In genomic region chr2:25955036-25955435, GRCh38 we compare ENCODE assay signal across 29 cellular contexts. TPM values are rescaled to one million over a fixed set of nuclear protein-coding genes. Genes with fewer than 3 reads are reported as not detected.
A peak's percentile ranks its signal among the peaks of the same experiment; 100 is the strongest.
DNase-seq lines count a peak whose midpoint lies in the region; ATAC-seq and TF ChIP-seq lines count a peak whose summit lies in the region.
"Had no signal": no experiment of that assay in that cellular context is flagged by ENCODE, and none has a peak within 500 bp of the region (broad histone marks: within the 10 kb centered on the region; RNA-seq: fewer than 3 reads in every experiment).

No MANE protein-coding gene starts in this region.

- peaks cover 6% of the 10 kb centered on the region; the same call in 1 of the 2 replicates for H3K36me3 ChIP-seq in GM23338 (ENCODE audit: insufficient read depth)
- H3K36me3 ChIP-seq: heart right ventricle, thyroid gland had no signal

- H3F3A ChIP-seq in GM23338 (replicated peaks; ENCODE audit: low read depth), result 0 out of 2 replicates have a peak, but pooled peaks cover 5% of the 10 kb centered on the region

- H3K27me3 ChIP-seq in GM23338 (ENCODE audit: insufficient read depth), result no peaks in the 10 kb centered on the region
- H3K27me3 ChIP-seq: heart right ventricle, sigmoid colon, stomach, thyroid gland had no signal

- H3K4me3 Mint-ChIP-seq in GM23338, result no peak overlapping the region
- H3K4me3 Mint-ChIP-seq: activated CD4-positive, alpha-beta memory T cell treated with anti-CD3 and anti-CD28 coated beads, Interleukin-2, amount 10 ng/mL, durations not matched to agents 7 days and 5 days; activated naive CD8-positive, alpha-beta T cell treated with anti-CD3 and anti-CD28 coated beads, Interleukin-2, amount 50 U/mL, for 24 hours; CD14-positive monocyte; central memory CD8-positive, alpha-beta T cell; IgD-negative memory B cell; mesothelial cell of epicardium had no signal

- H3K36me3 Mint-ChIP-seq in GM23338 (ENCODE audit: low read depth), result no peaks in the 10 kb centered on the region; the same call in 1 of the 3 replicates

- peaks cover 5% of the 10 kb centered on the region for H3K4me1 ChIP-seq in GM23338 (ENCODE audit: insufficient read depth)
- H3K4me1 ChIP-seq: psoas muscle had no signal

- H3K27ac ChIP-seq in GM23338 (ENCODE audit: low read depth), result 0 out of 2 replicates have a peak overlapping the region, but pooled peaks have one; percentile 55
- H3K27ac ChIP-seq: psoas muscle, sigmoid colon, stomach, thyroid gland had no signal

- H3K79me2 ChIP-seq in GM23338 (replicated peaks; ENCODE audit: insufficient read depth), result no peaks in the 10 kb centered on the region

- no peaks in the 10 kb centered on the region for H3K9me3 Mint-ChIP-seq in GM23338
- H3K9me3 Mint-ChIP-seq: activated CD4-positive, alpha-beta memory T cell treated with anti-CD3 and anti-CD28 coated beads, Interleukin-2, amount 10 ng/mL, durations not matched to agents 7 days and 5 days; activated naive CD8-positive, alpha-beta T cell treated with anti-CD3 and anti-CD28 coated beads, Interleukin-2, amount 50 U/mL, for 24 hours; central memory CD8-positive, alpha-beta T cell; IgD-negative memory B cell; mesothelial cell of epicardium had no signal

- H3K9me2 ChIP-seq in GM23338 (ENCODE audit: insufficient read depth), result no peaks in the 10 kb centered on the region

- TF ChIP-seq CTCF in GM23338 (conservative IDR thresholded peaks at IDR 0.05; ENCODE audit: low read depth in 2 of 2), result no peak

- no peak overlapping the region for H3K27ac Mint-ChIP-seq in GM23338
- H3K27ac Mint-ChIP-seq: activated CD4-positive, alpha-beta memory T cell treated with anti-CD3 and anti-CD28 coated beads, Interleukin-2, amount 10 ng/mL, durations not matched to agents 7 days and 5 days; activated naive CD8-positive, alpha-beta T cell treated with anti-CD3 and anti-CD28 coated beads, Interleukin-2, amount 50 U/mL, for 24 hours; CD14-positive monocyte; IgD-negative memory B cell; mesothelial cell of epicardium had no signal

- no peak overlapping the region for H3K4me2 ChIP-seq in GM23338

- H4K20me1 ChIP-seq in GM23338 (replicated peaks; ENCODE audit: insufficient read depth), result no peaks in the 10 kb centered on the region

- peaks cover 14% of the 10 kb centered on the region for H3K27me3 Mint-ChIP-seq in GM23338 (ENCODE audit: insufficient read depth, low read depth, poor library complexity)
- H3K27me3 Mint-ChIP-seq: activated CD4-positive, alpha-beta memory T cell treated with anti-CD3 and anti-CD28 coated beads, Interleukin-2, amount 10 ng/mL, durations not matched to agents 7 days and 5 days; activated naive CD8-positive, alpha-beta T cell treated with anti-CD3 and anti-CD28 coated beads, Interleukin-2, amount 50 U/mL, for 24 hours; central memory CD8-positive, alpha-beta T cell; IgD-negative memory B cell had no signal

- H3K4me3 ChIP-seq in GM23338, result no peak overlapping the region
- H3K4me3 ChIP-seq: heart right ventricle, psoas muscle, sigmoid colon, stomach, thyroid gland had no signal

- no peak for ATAC-seq in GM23338
- ATAC-seq in GM19395 (IDR thresholded peaks at IDR 0.05; ENCODE audit: unreplicated experiment), result no peak
- ATAC-seq: esophagus mucosa, psoas muscle had no signal

- peak; percentile 36 for DNase-seq in AG08395 (ENCODE audit: low spot score)
- DNase-seq in GM23338 (ENCODE audit: low spot score), result no peak
- DNase-seq in RKO (ENCODE audit: low spot score), result peak; percentile 38
- peak; percentile 25 for DNase-seq in glomerular visceral epithelial cell (ENCODE audit: extremely low spot score)
- DNase-seq in effector CD4-positive, alpha-beta T cell, result no peak
- no peak for DNase-seq in COLO829 (ENCODE audit: low spot score)
- no peak for DNase-seq in superior temporal gyrus (ENCODE audit: extremely low spot score)
- DNase-seq: activated CD4-positive, alpha-beta memory T cell treated with anti-CD3 and anti-CD28 coated beads, Interleukin-2, amount 10 ng/mL, durations not matched to agents 7 days and 5 days; activated CD4-positive, alpha-beta T cell treated with anti-CD3 and anti-CD28 coated beads for 1 hour; activated CD8-positive, alpha-beta memory T cell treated with anti-CD3 and anti-CD28 coated beads, Interleukin-2, amount 50 U/mL, for 4 hours; activated naive CD4-positive, alpha-beta T cell; activated naive CD8-positive, alpha-beta T cell treated with anti-CD3 and anti-CD28 coated beads, Interleukin-2, amount 50 U/mL, for 24 hours; HCEC 1CT; heart right ventricle; NCI-H1092; NCI-H1694 treated with DMSO at 0.1 percent for 48 hours; NCI-H446 treated with DMSO at 0.1 percent for 48 hours; psoas muscle; SHP77; sigmoid colon; stimulated activated CD4-positive, alpha-beta T cell treated with anti-CD3 and anti-CD28 coated beads, Interleukin-4, amount 100 ng/mL, for 1 hour; stomach; thyroid gland had no signal

- H2AFZ ChIP-seq in GM23338, result no peak overlapping the region

- peaks cover 8% of the 10 kb centered on the region; the same call in 1 of the 3 replicates for H3K4me1 Mint-ChIP-seq in GM23338
- H3K4me1 Mint-ChIP-seq: activated naive CD8-positive, alpha-beta T cell treated with anti-CD3 and anti-CD28 coated beads, Interleukin-2, amount 50 U/mL, for 24 hours; central memory CD8-positive, alpha-beta T cell; IgD-negative memory B cell; mesothelial cell of epicardium had no signal

TF ChIP-seq in GM23338, 12 proteins besides CTCF, POLR2A, EP300 and RAD21 (continues in another document):
- no peak for TF ChIP-seq ZNF462 (CRISPR knock-in tag; IDR thresholded peaks at IDR 0.05)
- TF ChIP-seq ZNF114 (CRISPR knock-in tag; IDR thresholded peaks at IDR 0.05), result no peak
- no peak for TF ChIP-seq CREB1 (CRISPR knock-in tag; IDR thresholded peaks at IDR 0.05; ENCODE audit: low read depth)
- TF ChIP-seq EZH2phosphoT487 (IDR thresholded peaks at IDR 0.05; ENCODE audit: unreplicated experiment), result no peak

RNA-seq across cellular contexts. Expression of gene KIF3C, which starts 27.3 kb away (rescaled TPM):
- total RNA-seq in GM23338 (2014; rRNA removed; shearing (Covaris generic)), result 34.6 and 40.0 TPM in 2 replicates
- 14.9 and 16.7 TPM in 2 replicates for polyA plus RNA-seq in GM23338 (2016; fragmentation: Nextera tagmentation; extraction: Ambion mirVana)

Comparison
In these comparisons a context has a peak if more than half of its experiments do, and no peak if none do; other contexts are left out.
1. DNase-seq: peak in AG08395 (single experiment), RKO (single experiment) and glomerular visceral epithelial cell (single experiment); none in GM23338 (single experiment), effector CD4-positive, alpha-beta T cell (single experiment), COLO829 (single experiment) and superior temporal gyrus (single experiment).